6 cellular contexts compared by ENCODE assay signal in genomic region chr9:137300607-137301085, GRCh38. TPM values are rescaled to one million over a fixed set of nuclear protein-coding genes. Genes with fewer than 3 reads are reported as not detected.
DNase-seq lines count a peak whose midpoint lies in the region; ATAC-seq and TF ChIP-seq lines count a peak whose summit lies in the region.

No MANE protein-coding gene starts in this region.

- H3K4me1 ChIP-seq in BLaER1 (peaks cover 86% of the 10 kb centered on the region), PC-9 (replicated peaks; ENCODE audit: insufficient read depth) (peaks cover 20% of the 10 kb centered on the region)

- intact Hi-C loops in PC-9 (cut with micrococcal nuclease; ENCODE audit: unreplicated experiment), result loop anchor here (1.0 to 5.0 kb wide), 3 partner anchors 122 to 227 kb away; partner anchors contain the start of genes EXD3 and NOXA1

- H3K4me2 ChIP-seq in BLaER1 (peak overlapping the region; percentile 99), PC-9 (peak overlapping the region; percentile 96)

- H3K9me2 ChIP-seq in PC-9 (ENCODE audit: insufficient read depth), result no peaks in the 10 kb centered on the region

- H3K79me2 ChIP-seq in PC-9 (ENCODE audit: low read depth), result peaks cover 22% of the 10 kb centered on the region

- CTCF ChIA-PET in PC-9 (lab: Charles Lee), result interaction anchor here (1.9 to 2.2 kb wide), 2 partner anchors 10 to 19 kb away, joined by 7 to 10 read pairs; no protein-coding TSS in a partner anchor

- POLR2A ChIA-PET in PC-9 (lab: Charles Lee; ENCODE audit: unreplicated experiment), result no interaction called here

- ATAC-seq in GM18498 (IDR thresholded peaks at IDR 0.05; ENCODE audit: unreplicated experiment), result no peak
- no peak for ATAC-seq in GM21447 (IDR thresholded peaks at IDR 0.05; ENCODE audit: unreplicated experiment)

- H2AFZ ChIP-seq in PC-9, result no peak overlapping the region

- peaks cover 38% of the 10 kb centered on the region; the same call in 1 of the 2 replicates for H3F3A ChIP-seq in PC-9 (ENCODE audit: insufficient read depth, low read depth)

- H3K27ac ChIP-seq in BLaER1 (no peak overlapping the region), PC-9 (peak overlapping the region; percentile 75)

- no TSS peak for BruUV-seq in PC-9 (replicated peaks; lab: Mats Ljungman, UMichigan)

- H3K4me3 ChIP-seq in BLaER1, result peak overlapping the region; percentile 76
- peak overlapping the region; percentile 98 for H3K4me3 ChIP-seq in PC-9
- H3K4me3 ChIP-seq in iPS-18c (ENCODE audit: insufficient read depth, low read depth, low read length), result peak overlapping the region; percentile 92

- peaks cover 58% of the 10 kb centered on the region for H3K27me3 ChIP-seq in BLaER1
- no peaks in the 10 kb centered on the region for H3K27me3 ChIP-seq in PC-9 (ENCODE audit: insufficient read depth, low read depth)

- H3K9ac ChIP-seq in BLaER1, result peak overlapping the region; percentile 77

- peaks cover 55% of the 10 kb centered on the region for H4K20me1 ChIP-seq in BLaER1
- H4K20me1 ChIP-seq in PC-9 (ENCODE audit: insufficient read depth), result peaks cover 14% of the 10 kb centered on the region

- DNase-seq in PC-9, result peak; percentile 46 to 53
- DNase-seq in NCI-H2196 treated with DMSO at 0.1 percent for 48 hours (lab: John Stamatoyannopoulos, UW; ENCODE audit: unreplicated experiment), result no peak

- H3K36me3 ChIP-seq in BLaER1 (peaks cover 9% of the 10 kb centered on the region), PC-9 (ENCODE audit: low read depth) (no peaks in the 10 kb centered on the region)

- no peak for TF ChIP-seq CTCF in PC-9 (conservative IDR thresholded peaks at IDR 0.05)

- H3K9me3 ChIP-seq in BLaER1, result no peaks in the 10 kb centered on the region
- H3K9me3 ChIP-seq in PC-9 (ENCODE audit: insufficient read depth, low read depth), result no peaks in the 10 kb centered on the region
- peaks cover 5% of the 10 kb centered on the region for H3K9me3 ChIP-seq in iPS-18c (ENCODE audit: control insufficient read depth, insufficient read depth, low read length)

RNA-seq across cellular contexts. Expression of gene NRARP, which starts 1.4 kb away (rescaled TPM):
- total RNA-seq in PC-9 (2021), result 20.6 and 25.8 TPM in 2 replicates

RNA-seq across cellular contexts. Expression of gene TOR4A, which starts 23.1 kb away (rescaled TPM):
- 48.9 and 59.9 TPM in 2 replicates for total RNA-seq in PC-9 (2021)

RNA-seq across cellular contexts. Expression of gene NELFB, which starts 45.5 kb away (rescaled TPM):
- 94.2 and 103 TPM in 2 replicates for total RNA-seq in PC-9 (2021)

RNA-seq across cellular contexts. Expression of gene STPG3, which starts 49.6 kb away (rescaled TPM):
- 0.45 and 0.46 TPM in 2 replicates for total RNA-seq in PC-9 (2021)

RNA-seq across cellular contexts. Expression of gene TUBB4B, which starts 59.6 kb away (rescaled TPM):
- total RNA-seq in PC-9 (2021), result 441 and 494 TPM in 2 replicates
